19 cellular contexts compared by ENCODE assay signal in the genomic region with DNA sequence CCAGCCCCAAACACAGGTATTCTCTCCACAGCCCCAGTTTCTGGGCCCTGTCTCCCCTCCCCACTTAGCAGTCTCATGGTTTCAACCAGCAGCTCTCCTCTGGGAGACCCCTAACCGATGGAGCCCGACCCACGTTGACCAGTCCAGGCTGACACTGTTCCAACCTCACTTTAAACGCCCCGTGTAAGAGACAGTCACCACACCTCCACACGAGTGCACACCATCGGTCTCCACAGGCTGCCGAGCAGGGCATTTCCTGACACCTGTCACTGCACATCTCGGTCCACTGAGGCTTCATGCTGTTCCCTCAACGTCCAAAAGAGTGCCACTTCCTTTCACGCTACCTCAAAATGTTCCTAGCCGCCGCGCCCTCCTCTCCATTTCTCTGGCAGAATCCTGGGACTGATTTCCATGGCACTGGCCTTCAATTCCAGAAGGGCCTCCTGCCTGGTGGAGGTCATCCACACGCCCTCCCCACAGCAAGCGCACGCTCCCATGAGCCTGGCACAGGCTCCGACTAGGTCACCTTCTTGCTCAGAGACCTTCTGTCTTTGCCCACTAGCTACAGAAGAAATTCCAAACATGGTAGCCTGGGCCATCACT.
DNase-seq lines count a peak whose midpoint lies in the region; ATAC-seq and TF ChIP-seq lines count a peak whose summit lies in the region.
"Had no signal": no experiment of that assay in that cellular context is flagged by ENCODE, and none has a peak within 500 bp of the region (broad histone marks: within the 10 kb centered on the region; RNA-seq: fewer than 3 reads in every experiment).

No MANE protein-coding gene starts in this region.

- H3K4me3 Mint-ChIP-seq in chondrocyte (ENCODE audit: unreplicated experiment) (no peak overlapping the region), nephron progenitor cell (no peak overlapping the region), immature natural killer cell (no peak overlapping the region)
- H3K4me3 Mint-ChIP-seq: CD4-positive, alpha-beta memory T cell; IgD-negative memory B cell had no signal

- peak overlapping the region; percentile 23 for H3K27ac Mint-ChIP-seq in chondrocyte (ENCODE audit: unreplicated experiment)
- H3K27ac Mint-ChIP-seq in nephron progenitor cell = peak overlapping the region; percentile 90
- H3K27ac Mint-ChIP-seq in immature natural killer cell = no peak overlapping the region
- H3K27ac Mint-ChIP-seq: CD4-positive, alpha-beta memory T cell had no signal

- TF ChIP-seq CTCF in chondrocyte (IDR thresholded peaks at IDR 0.05) = no peak
- no peak for TF ChIP-seq CTCF in nephron progenitor cell (IDR thresholded peaks at IDR 0.05)
- TF ChIP-seq CTCF in vagina (IDR thresholded peaks at IDR 0.05) = no peak

- H3K36me3 Mint-ChIP-seq in chondrocyte (ENCODE audit: low read depth) (peaks cover 36% of the 10 kb centered on the region), nephron progenitor cell (ENCODE audit: low read depth) (peaks cover 72% of the 10 kb centered on the region), immature natural killer cell (no peaks in the 10 kb centered on the region)
- H3K36me3 Mint-ChIP-seq: CD4-positive, alpha-beta memory T cell; IgD-negative memory B cell had no signal

- H3K27ac ChIP-seq in vagina = no peak overlapping the region

- H3K4me1 ChIP-seq in vagina = peaks cover 21% of the 10 kb centered on the region
- H3K4me1 ChIP-seq: BE2C had no signal

- H3K27me3 ChIP-seq in vagina = no peaks in the 10 kb centered on the region
- H3K27me3 ChIP-seq: BE2C had no signal

- TF ChIP-seq POLR2A in vagina (IDR thresholded peaks at IDR 0.05) = no peak

- DNase-seq in cardiac septum (ENCODE audit: low spot score) (peak; percentile 64), Right ventricle myocardium superior (no peak), chondrocyte (ENCODE audit: low spot score) (no peak), nephron progenitor cell (no peak), vagina (ENCODE audit: extremely low spot score in 2 of 2) (peak; percentile 70 to 80), immature natural killer cell (no peak)
- no peak for DNase-seq in stimulated activated naive CD8-positive, alpha-beta T cell treated with anti-CD3 and anti-CD28 coated beads, Interleukin-15, Interleukin-2, amounts not matched to agents 100 U/mL and 50 U/mL, for 24 hours
- DNase-seq: 8988T; BE2C; Calu3; DMS53; HCEC 1CT; NCI-H1930; NCI-H2171; NCI-H446; NK-92 treated with Interleukin-12 subunit alpha and Interleukin-12 subunit beta, amount 100 ng/mL, for 24 hours had no signal

- ATAC-seq in Right ventricle myocardium superior (ENCODE audit: poor library complexity) (no peak), GM21515 (IDR thresholded peaks at IDR 0.05; ENCODE audit: unreplicated experiment) (no peak)
- ATAC-seq in stimulated activated naive CD8-positive, alpha-beta T cell treated with anti-CD3 and anti-CD28 coated beads, Interleukin-15, Interleukin-2, amounts not matched to agents 100 U/mL and 50 U/mL, for 24 hours = no peak

- H3K4me1 Mint-ChIP-seq in chondrocyte (ENCODE audit: low read depth) = peaks cover 7% of the 10 kb centered on the region
- H3K4me1 Mint-ChIP-seq in nephron progenitor cell = peaks cover 13% of the 10 kb centered on the region
- H3K4me1 Mint-ChIP-seq in immature natural killer cell = no peaks in the 10 kb centered on the region
- H3K4me1 Mint-ChIP-seq: IgD-negative memory B cell had no signal

- H3K4me3 ChIP-seq in vagina = no peak overlapping the region

- H3K27me3 Mint-ChIP-seq in chondrocyte (ENCODE audit: low read depth) (no peaks in the 10 kb centered on the region), nephron progenitor cell (ENCODE audit: low read depth, poor library complexity) (no peaks in the 10 kb centered on the region), immature natural killer cell (ENCODE audit: low read depth in 3 of 3) (peaks cover 0 to 2% (median 0%) of the 10 kb centered on the region in 3 donors)
- H3K27me3 Mint-ChIP-seq: CD4-positive, alpha-beta memory T cell; IgD-negative memory B cell had no signal

- H3K9me3 ChIP-seq in vagina = no peaks in the 10 kb centered on the region
- H3K9me3 ChIP-seq: BE2C had no signal

- intact Hi-C loops in cardiac septum (cut with DNase I) (loop anchor here (5.0 kb wide), 3 partner anchors 43 to 92 kb away; a partner anchor contains a TSS), Right ventricle myocardium superior (cut with DNase I) (no loop called here), vagina (cut with DNase I) (loop anchor here (5.0 to 10.0 kb wide), 2 partner anchors 92 to 1925 kb away; a partner anchor contains a TSS)

- H3K36me3 ChIP-seq in vagina = peaks cover 0 to 23% of the 10 kb centered on the region in 2 donors
- H3K36me3 ChIP-seq: BE2C had no signal

- no peaks in the 10 kb centered on the region for H3K9me3 Mint-ChIP-seq in chondrocyte (ENCODE audit: low read depth)
- H3K9me3 Mint-ChIP-seq in nephron progenitor cell = no peaks in the 10 kb centered on the region
- no peaks in the 10 kb centered on the region for H3K9me3 Mint-ChIP-seq in immature natural killer cell
- H3K9me3 Mint-ChIP-seq: IgD-negative memory B cell had no signal

Comparison
In these comparisons a context has a peak if more than half of its experiments do, and no peak if none do; other contexts are left out.
1. DNase-seq: peak in cardiac septum (single experiment) and vagina (2 of 2); none in Right ventricle myocardium superior (single experiment), chondrocyte (single experiment), nephron progenitor cell (single experiment), immature natural killer cell (0 of 3) and stimulated activated naive CD8-positive, alpha-beta T cell treated with anti-CD3 and anti-CD28 coated beads, Interleukin-15, Interleukin-2, amounts not matched to agents 100 U/mL and 50 U/mL, for 24 hours (single experiment).
2. H3K27ac Mint-ChIP-seq: peak in chondrocyte (single experiment) and nephron progenitor cell (single experiment); none in immature natural killer cell (0 of 6).